Comparison of ENCODE assay signal across 1 cellular context in the genomic region with DNA sequence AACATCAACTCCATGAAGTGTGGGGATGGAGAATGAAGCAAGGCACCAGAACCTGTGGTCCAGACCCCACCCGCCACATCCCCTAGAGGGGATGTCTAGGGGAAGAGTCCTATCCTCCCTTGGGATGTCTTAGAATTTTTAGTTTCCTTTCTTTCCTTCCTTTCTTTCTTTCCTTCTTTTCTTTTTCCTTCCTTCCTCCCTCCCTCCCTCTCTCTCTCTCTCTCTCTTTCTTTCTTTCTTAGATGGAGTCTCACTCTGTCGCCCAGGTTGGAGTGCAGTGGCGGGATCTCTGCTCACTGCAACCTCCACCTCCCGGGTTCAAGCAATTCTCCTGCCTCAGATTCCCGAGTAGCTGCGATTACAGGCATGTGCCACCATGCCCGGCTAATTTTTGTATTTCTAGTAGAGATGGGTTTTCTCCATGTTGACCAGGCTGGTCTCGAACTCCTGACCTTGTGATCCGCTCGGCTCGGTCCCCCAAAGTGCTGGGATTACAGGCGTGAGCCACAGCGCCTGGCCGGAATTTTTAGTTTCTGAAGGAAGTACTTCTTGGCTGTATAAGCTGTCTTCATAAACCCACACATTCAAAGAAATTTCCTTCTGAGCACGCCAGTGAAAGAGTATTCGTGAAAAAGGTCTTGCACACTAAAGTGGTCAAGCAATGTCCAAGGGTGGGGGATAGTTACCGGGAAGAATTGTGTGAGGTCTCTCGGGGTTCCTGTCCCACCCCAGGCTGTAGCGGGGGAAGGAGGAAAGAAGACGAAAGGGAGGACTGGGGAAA.
TF ChIP-seq lines count a peak whose summit lies in the region.

No MANE protein-coding gene starts in this region.

TF ChIP-seq in K562, 482 proteins besides CTCF, POLR2A, EP300 and RAD21 (continued from another document):
- TF ChIP-seq, protein P1, sequence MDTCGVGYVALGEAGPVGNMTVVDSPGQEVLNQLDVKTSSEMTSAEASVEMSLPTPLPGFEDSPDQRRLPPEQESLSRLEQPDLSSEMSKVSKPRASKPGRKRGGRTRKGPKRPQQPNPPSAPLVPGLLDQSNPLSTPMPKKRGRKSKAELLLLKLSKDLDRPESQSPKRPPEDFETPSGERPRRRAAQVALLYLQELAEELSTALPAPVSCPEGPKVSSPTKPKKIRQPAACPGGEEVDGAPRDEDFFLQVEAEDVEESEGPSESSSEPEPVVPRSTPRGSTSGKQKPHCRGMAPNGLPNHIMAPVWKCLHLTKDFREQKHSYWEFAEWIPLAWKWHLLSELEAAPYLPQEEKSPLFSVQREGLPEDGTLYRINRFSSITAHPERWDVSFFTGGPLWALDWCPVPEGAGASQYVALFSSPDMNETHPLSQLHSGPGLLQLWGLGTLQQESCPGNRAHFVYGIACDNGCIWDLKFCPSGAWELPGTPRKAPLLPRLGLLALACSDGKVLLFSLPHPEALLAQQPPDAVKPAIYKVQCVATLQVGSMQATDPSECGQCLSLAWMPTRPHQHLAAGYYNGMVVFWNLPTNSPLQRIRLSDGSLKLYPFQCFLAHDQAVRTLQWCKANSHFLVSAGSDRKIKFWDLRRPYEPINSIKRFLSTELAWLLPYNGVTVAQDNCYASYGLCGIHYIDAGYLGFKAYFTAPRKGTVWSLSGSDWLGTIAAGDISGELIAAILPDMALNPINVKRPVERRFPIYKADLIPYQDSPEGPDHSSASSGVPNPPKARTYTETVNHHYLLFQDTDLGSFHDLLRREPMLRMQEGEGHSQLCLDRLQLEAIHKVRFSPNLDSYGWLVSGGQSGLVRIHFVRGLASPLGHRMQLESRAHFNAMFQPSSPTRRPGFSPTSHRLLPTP (IDR thresholded peaks at IDR 0.05; ENCODE audit: borderline replicate concordance, extremely low read depth, insufficient read length): peak; percentile 44
- no peak for TF ChIP-seq CHD2 (IDR thresholded peaks at IDR 0.05; ENCODE audit: low read depth, low read length)
- no peak for TF ChIP-seq GATA2 (CRISPR knock-in tag; IDR thresholded peaks at IDR 0.05)
- TF ChIP-seq, protein P2, sequence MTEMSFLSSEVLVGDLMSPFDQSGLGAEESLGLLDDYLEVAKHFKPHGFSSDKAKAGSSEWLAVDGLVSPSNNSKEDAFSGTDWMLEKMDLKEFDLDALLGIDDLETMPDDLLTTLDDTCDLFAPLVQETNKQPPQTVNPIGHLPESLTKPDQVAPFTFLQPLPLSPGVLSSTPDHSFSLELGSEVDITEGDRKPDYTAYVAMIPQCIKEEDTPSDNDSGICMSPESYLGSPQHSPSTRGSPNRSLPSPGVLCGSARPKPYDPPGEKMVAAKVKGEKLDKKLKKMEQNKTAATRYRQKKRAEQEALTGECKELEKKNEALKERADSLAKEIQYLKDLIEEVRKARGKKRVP (CRISPR knock-in tag; IDR thresholded peaks at IDR 0.05): no peak
- TF ChIP-seq ZNF778 (CRISPR knock-in tag; IDR thresholded peaks at IDR 0.05): no peak
- TF ChIP-seq HDAC2 (IDR thresholded peaks at IDR 0.05): no peak
- TF ChIP-seq CTBP1 (IDR thresholded peaks at IDR 0.05; ENCODE audit: borderline replicate concordance): no peak
- no peak for TF ChIP-seq ZNF436 (CRISPR knock-in tag; IDR thresholded peaks at IDR 0.05)
- TF ChIP-seq, protein P3, sequence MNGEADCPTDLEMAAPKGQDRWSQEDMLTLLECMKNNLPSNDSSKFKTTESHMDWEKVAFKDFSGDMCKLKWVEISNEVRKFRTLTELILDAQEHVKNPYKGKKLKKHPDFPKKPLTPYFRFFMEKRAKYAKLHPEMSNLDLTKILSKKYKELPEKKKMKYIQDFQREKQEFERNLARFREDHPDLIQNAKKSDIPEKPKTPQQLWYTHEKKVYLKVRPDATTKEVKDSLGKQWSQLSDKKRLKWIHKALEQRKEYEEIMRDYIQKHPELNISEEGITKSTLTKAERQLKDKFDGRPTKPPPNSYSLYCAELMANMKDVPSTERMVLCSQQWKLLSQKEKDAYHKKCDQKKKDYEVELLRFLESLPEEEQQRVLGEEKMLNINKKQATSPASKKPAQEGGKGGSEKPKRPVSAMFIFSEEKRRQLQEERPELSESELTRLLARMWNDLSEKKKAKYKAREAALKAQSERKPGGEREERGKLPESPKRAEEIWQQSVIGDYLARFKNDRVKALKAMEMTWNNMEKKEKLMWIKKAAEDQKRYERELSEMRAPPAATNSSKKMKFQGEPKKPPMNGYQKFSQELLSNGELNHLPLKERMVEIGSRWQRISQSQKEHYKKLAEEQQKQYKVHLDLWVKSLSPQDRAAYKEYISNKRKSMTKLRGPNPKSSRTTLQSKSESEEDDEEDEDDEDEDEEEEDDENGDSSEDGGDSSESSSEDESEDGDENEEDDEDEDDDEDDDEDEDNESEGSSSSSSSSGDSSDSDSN (IDR thresholded peaks at IDR 0.05; ENCODE audit: borderline replicate concordance in 1 of 2, low read depth in 2 of 2, low read length in 2 of 2): no peak
- TF ChIP-seq, protein P4, sequence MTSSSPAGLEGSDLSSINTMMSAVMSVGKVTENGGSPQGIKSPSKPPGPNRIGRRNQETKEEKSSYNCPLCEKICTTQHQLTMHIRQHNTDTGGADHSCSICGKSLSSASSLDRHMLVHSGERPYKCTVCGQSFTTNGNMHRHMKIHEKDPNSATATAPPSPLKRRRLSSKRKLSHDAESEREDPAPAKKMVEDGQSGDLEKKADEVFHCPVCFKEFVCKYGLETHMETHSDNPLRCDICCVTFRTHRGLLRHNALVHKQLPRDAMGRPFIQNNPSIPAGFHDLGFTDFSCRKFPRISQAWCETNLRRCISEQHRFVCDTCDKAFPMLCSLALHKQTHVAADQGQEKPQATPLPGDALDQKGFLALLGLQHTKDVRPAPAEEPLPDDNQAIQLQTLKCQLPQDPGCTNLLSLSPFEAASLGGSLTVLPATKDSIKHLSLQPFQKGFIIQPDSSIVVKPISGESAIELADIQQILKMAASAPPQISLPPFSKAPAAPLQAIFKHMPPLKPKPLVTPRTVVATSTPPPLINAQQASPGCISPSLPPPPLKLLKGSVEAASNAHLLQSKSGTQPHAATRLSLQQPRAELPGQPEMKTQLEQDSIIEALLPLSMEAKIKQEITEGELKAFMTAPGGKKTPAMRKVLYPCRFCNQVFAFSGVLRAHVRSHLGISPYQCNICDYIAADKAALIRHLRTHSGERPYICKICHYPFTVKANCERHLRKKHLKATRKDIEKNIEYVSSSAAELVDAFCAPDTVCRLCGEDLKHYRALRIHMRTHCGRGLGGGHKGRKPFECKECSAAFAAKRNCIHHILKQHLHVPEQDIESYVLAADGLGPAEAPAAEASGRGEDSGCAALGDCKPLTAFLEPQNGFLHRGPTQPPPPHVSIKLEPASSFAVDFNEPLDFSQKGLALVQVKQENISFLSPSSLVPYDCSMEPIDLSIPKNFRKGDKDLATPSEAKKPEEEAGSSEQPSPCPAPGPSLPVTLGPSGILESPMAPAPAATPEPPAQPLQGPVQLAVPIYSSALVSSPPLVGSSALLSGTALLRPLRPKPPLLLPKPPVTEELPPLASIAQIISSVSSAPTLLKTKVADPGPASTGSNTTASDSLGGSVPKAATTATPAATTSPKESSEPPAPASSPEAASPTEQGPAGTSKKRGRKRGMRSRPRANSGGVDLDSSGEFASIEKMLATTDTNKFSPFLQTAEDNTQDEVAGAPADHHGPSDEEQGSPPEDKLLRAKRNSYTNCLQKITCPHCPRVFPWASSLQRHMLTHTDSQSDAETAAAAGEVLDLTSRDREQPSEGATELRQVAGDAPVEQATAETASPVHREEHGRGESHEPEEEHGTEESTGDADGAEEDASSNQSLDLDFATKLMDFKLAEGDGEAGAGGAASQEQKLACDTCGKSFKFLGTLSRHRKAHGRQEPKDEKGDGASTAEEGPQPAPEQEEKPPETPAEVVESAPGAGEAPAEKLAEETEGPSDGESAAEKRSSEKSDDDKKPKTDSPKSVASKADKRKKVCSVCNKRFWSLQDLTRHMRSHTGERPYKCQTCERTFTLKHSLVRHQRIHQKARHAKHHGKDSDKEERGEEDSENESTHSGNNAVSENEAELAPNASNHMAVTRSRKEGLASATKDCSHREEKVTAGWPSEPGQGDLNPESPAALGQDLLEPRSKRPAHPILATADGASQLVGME (CRISPR knock-in tag; IDR thresholded peaks at IDR 0.05): no peak
- TF ChIP-seq KAT7 (CRISPR knock-in tag; IDR thresholded peaks at IDR 0.05; ENCODE audit: borderline replicate concordance): no peak
- TF ChIP-seq ETS2 (tag; IDR thresholded peaks at IDR 0.05; ENCODE audit: borderline replicate concordance, poor library complexity, severe bottlenecking): no peak
- TF ChIP-seq CCNT2 (IDR thresholded peaks at IDR 0.05; ENCODE audit: borderline replicate concordance, extremely low read depth, insufficient read length, low read depth, low read length): no peak
- no peak for TF ChIP-seq CREB1 (IDR thresholded peaks at IDR 0.05)
- no peak for TF ChIP-seq CREB1 (CRISPR knock-in tag; IDR thresholded peaks at IDR 0.05)
- no peak for TF ChIP-seq MTF1 (CRISPR knock-in tag; IDR thresholded peaks at IDR 0.05; ENCODE audit: borderline replicate concordance)
- no peak for TF ChIP-seq NFIC (IDR thresholded peaks at IDR 0.05)
- TF ChIP-seq RFX5 (IDR thresholded peaks at IDR 0.05; ENCODE audit: low read depth, low read length): no peak
- no peak for TF ChIP-seq YY1 (IDR thresholded peaks at IDR 0.05; ENCODE audit: borderline replicate concordance in 1 of 3, control insufficient read depth in 1 of 3, extremely low read depth in 1 of 3, insufficient read depth in 3 of 3, insufficient read length in 1 of 3, insufficient replicate concordance in 2 of 3, low read depth in 1 of 3, low read length in 2 of 3)
- no peak for TF ChIP-seq KLF16 (IDR thresholded peaks at IDR 0.05)
- TF ChIP-seq TCF3 (CRISPR knock-in tag; IDR thresholded peaks at IDR 0.05): no peak
- TF ChIP-seq, protein P5, sequence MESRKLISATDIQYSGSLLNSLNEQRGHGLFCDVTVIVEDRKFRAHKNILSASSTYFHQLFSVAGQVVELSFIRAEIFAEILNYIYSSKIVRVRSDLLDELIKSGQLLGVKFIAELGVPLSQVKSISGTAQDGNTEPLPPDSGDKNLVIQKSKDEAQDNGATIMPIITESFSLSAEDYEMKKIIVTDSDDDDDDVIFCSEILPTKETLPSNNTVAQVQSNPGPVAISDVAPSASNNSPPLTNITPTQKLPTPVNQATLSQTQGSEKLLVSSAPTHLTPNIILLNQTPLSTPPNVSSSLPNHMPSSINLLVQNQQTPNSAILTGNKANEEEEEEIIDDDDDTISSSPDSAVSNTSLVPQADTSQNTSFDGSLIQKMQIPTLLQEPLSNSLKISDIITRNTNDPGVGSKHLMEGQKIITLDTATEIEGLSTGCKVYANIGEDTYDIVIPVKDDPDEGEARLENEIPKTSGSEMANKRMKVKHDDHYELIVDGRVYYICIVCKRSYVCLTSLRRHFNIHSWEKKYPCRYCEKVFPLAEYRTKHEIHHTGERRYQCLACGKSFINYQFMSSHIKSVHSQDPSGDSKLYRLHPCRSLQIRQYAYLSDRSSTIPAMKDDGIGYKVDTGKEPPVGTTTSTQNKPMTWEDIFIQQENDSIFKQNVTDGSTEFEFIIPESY (CRISPR knock-in tag; IDR thresholded peaks at IDR 0.05): peak; percentile 12; the same call in 1 of the 2 replicates
- no peak for TF ChIP-seq KDM4B (IDR thresholded peaks at IDR 0.05; ENCODE audit: borderline replicate concordance in 2 of 2, low read depth in 1 of 2)
- TF ChIP-seq, protein P6, sequence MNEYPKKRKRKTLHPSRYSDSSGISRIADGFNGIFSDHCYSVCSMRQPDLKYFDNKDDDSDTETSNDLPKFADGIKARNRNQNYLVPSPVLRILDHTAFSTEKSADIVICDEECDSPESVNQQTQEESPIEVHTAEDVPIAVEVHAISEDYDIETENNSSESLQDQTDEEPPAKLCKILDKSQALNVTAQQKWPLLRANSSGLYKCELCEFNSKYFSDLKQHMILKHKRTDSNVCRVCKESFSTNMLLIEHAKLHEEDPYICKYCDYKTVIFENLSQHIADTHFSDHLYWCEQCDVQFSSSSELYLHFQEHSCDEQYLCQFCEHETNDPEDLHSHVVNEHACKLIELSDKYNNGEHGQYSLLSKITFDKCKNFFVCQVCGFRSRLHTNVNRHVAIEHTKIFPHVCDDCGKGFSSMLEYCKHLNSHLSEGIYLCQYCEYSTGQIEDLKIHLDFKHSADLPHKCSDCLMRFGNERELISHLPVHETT (CRISPR knock-in tag; conservative IDR thresholded peaks at IDR 0.05 in 1 of 2, IDR thresholded peaks at IDR 0.05 in 1 of 2): no peak
- TF ChIP-seq, protein P7, sequence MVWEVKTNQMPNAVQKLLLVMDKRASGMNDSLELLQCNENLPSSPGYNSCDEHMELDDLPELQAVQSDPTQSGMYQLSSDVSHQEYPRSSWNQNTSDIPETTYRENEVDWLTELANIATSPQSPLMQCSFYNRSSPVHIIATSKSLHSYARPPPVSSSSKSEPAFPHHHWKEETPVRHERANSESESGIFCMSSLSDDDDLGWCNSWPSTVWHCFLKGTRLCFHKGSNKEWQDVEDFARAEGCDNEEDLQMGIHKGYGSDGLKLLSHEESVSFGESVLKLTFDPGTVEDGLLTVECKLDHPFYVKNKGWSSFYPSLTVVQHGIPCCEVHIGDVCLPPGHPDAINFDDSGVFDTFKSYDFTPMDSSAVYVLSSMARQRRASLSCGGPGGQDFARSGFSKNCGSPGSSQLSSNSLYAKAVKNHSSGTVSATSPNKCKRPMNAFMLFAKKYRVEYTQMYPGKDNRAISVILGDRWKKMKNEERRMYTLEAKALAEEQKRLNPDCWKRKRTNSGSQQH (CRISPR knock-in tag; IDR thresholded peaks at IDR 0.05): peak; percentile 65; the same call in 1 of the 2 replicates
- no peak for TF ChIP-seq ZNF12 (CRISPR knock-in tag; IDR thresholded peaks at IDR 0.05)
- TF ChIP-seq, protein P8, sequence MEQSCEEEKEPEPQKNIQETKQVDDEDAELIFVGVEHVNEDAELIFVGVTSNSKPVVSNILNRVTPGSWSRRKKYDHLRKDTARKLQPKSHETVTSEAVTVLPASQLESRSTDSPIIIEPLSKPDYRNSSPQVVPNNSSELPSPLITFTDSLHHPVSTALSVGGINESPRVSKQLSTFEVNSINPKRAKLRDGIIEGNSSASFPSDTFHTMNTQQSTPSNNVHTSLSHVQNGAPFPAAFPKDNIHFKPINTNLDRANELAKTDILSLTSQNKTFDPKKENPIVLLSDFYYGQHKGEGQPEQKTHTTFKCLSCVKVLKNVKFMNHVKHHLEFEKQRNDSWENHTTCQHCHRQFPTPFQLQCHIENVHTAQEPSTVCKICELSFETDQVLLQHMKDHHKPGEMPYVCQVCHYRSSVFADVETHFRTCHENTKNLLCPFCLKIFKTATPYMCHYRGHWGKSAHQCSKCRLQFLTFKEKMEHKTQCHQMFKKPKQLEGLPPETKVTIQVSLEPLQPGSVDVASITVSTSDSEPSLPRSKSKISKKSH (CRISPR knock-in tag; IDR thresholded peaks at IDR 0.05): no peak
- no peak for TF ChIP-seq SIX5 (IDR thresholded peaks at IDR 0.05; ENCODE audit: borderline replicate concordance in 1 of 2, insufficient read depth in 1 of 2, low read depth in 1 of 2, low read length in 2 of 2)
- TF ChIP-seq ILF3 (IDR thresholded peaks at IDR 0.05; ENCODE audit: borderline replicate concordance): no peak
